ENCODE assay signal across 8 cellular contexts in genomic region chr15:64045774-64046346, GRCh38. TPM values are rescaled to one million over a fixed set of nuclear protein-coding genes. Genes with fewer than 3 reads are reported as not detected.
A peak's percentile ranks its signal among the peaks of the same experiment; 100 is the strongest.
DNase-seq lines count a peak whose midpoint lies in the region; FAIRE-seq and TF ChIP-seq lines count a peak whose summit lies in the region.

No MANE protein-coding gene starts in this region.

- H3K4me2 ChIP-seq in astrocyte (ENCODE audit: low read length), result peak overlapping the region; percentile 90

- POLR2A ChIA-PET in activated CD4-positive, alpha-beta T cell treated with anti-CD3 and anti-CD28 coated beads, Interleukin-2, amount 10 ng/mL, durations not matched to agents 7 days and 5 days (lab: Charles Lee), result interaction anchor here (0.6 kb wide), 1 partner anchor 35 kb away, joined by 3 read pairs; no protein-coding TSS in a partner anchor

- H3K79me2 ChIP-seq in astrocyte (ENCODE audit: insufficient read depth, low read length), result no peaks in the 10 kb centered on the region

- H3K4me3 Mint-ChIP-seq in activated CD4-positive, alpha-beta T cell treated with anti-CD3 and anti-CD28 coated beads, Interleukin-2, amount 10 ng/mL, durations not matched to agents 7 days and 5 days, result peak overlapping the region; percentile 55
- peak overlapping the region; percentile 71 for H3K4me3 Mint-ChIP-seq in astrocyte (ENCODE audit: unreplicated experiment)

- TF ChIP-seq CTCF in astrocyte (IDR thresholded peaks at IDR 0.05; ENCODE audit: insufficient read depth, low read depth, low read length) (no peak), stomach (IDR thresholded peaks at IDR 0.05) (no peak)

- intact Hi-C loops in stomach (cut with DNase I; ENCODE audit: low total_unique reads), result loop anchor here (5.0 kb wide), 1 partner anchor 99 kb away; no protein-coding TSS in a partner anchor

- WGBS in stomach, 5 donors, result 14 to 88% (median 17%) methylated on average over 4 to 57 of the region's 57 CpGs

- no peaks in the 10 kb centered on the region for H3K36me3 Mint-ChIP-seq in activated CD4-positive, alpha-beta T cell treated with anti-CD3 and anti-CD28 coated beads, Interleukin-2, amount 10 ng/mL, durations not matched to agents 7 days and 5 days (ENCODE audit: low read depth)
- H3K36me3 Mint-ChIP-seq in astrocyte (ENCODE audit: low read depth, unreplicated experiment), result peaks cover 2% of the 10 kb centered on the region

- DNase-seq in activated CD4-positive, alpha-beta T cell treated with anti-CD3 and anti-CD28 coated beads, Interleukin-2, amount 10 ng/mL, durations not matched to agents 7 days and 5 days, result peak; percentile 27
- DNase-seq in activated CD4-positive, alpha-beta T cell treated with anti-CD3 and anti-CD28 coated beads for 4 hours, result no peak
- DNase-seq in HK-2 (ENCODE audit: unreplicated experiment) (peak; percentile 10), astrocyte (ENCODE audit: low read depth) (no peak), iris pigment epithelial cell (ENCODE audit: low read depth) (peak; percentile 13), stomach (peak; percentile 27), COLO829 (ENCODE audit: low spot score) (no peak), NCI-H2107 (lab: John Stamatoyannopoulos, UW) (no peak)

- H4K20me1 ChIP-seq in astrocyte (ENCODE audit: insufficient read depth, low read length), result no peaks in the 10 kb centered on the region

- H3K4me1 ChIP-seq in astrocyte (ENCODE audit: insufficient read depth, low read length) (peaks cover 6% of the 10 kb centered on the region), stomach (peaks cover 21 to 51% (median 24%) of the 10 kb centered on the region in 4 donors)

- no peak overlapping the region for H3K27ac Mint-ChIP-seq in activated CD4-positive, alpha-beta T cell treated with anti-CD3 and anti-CD28 coated beads, Interleukin-2, amount 10 ng/mL, durations not matched to agents 7 days and 5 days
- no peak overlapping the region for H3K27ac Mint-ChIP-seq in astrocyte (ENCODE audit: unreplicated experiment)

- H3K27ac ChIP-seq in astrocyte (ENCODE audit: low read depth, low read length) (no peak overlapping the region), stomach (peak overlapping the region; percentile 16 to 83 (median 68))

- peak overlapping the region; percentile 68 for H3K9ac ChIP-seq in astrocyte (ENCODE audit: low read length)

- CTCF ChIA-PET in activated CD4-positive, alpha-beta T cell treated with anti-CD3 and anti-CD28 coated beads, Interleukin-2, amount 10 ng/mL, durations not matched to agents 7 days and 5 days (lab: Charles Lee), result interaction anchor here (0.6 to 13.4 kb wide), 35 partner anchors 9 to 985 kb away, joined by 3 to 87 read pairs (median 5); partner anchors contain the start of gene CIAO2A

- H3K9me3 Mint-ChIP-seq in activated CD4-positive, alpha-beta T cell treated with anti-CD3 and anti-CD28 coated beads, Interleukin-2, amount 10 ng/mL, durations not matched to agents 7 days and 5 days, result no peaks in the 10 kb centered on the region
- peaks cover 4% of the 10 kb centered on the region for H3K9me3 Mint-ChIP-seq in astrocyte (ENCODE audit: unreplicated experiment)

- H3K9me3 ChIP-seq in astrocyte (ENCODE audit: insufficient read depth, low read depth, low read length) (no peaks in the 10 kb centered on the region), stomach (no peaks in the 10 kb centered on the region)

- H3K4me1 Mint-ChIP-seq in activated CD4-positive, alpha-beta T cell treated with anti-CD3 and anti-CD28 coated beads, Interleukin-2, amount 10 ng/mL, durations not matched to agents 7 days and 5 days, result peaks cover 12% of the 10 kb centered on the region
- H3K4me1 Mint-ChIP-seq in astrocyte (ENCODE audit: low read depth, unreplicated experiment), result peaks cover 12% of the 10 kb centered on the region

- H3K36me3 ChIP-seq in astrocyte (ENCODE audit: insufficient read depth, low read length) (no peaks in the 10 kb centered on the region), stomach (no peaks in the 10 kb centered on the region)

- H3K4me3 ChIP-seq in astrocyte (ENCODE audit: insufficient read depth, low read depth, low read length), result peak overlapping the region; percentile 62
- H3K4me3 ChIP-seq in stomach, result peak overlapping the region; percentile 57 to 78 (median 62)

- TF ChIP-seq POLR2A in stomach (IDR thresholded peaks at IDR 0.05), result no peak

- no peak for FAIRE-seq in astrocyte (lab: Jason Lieb, UNC)

- H3K27me3 ChIP-seq in astrocyte (ENCODE audit: insufficient read depth, low read length) (peaks cover 7% of the 10 kb centered on the region), stomach (peaks cover 0 to 5% (median 0%) of the 10 kb centered on the region in 3 donors)

- TF ChIP-seq EP300 in stomach (IDR thresholded peaks at IDR 0.05), result no peak

- peak overlapping the region; percentile 58 for H2AFZ ChIP-seq in astrocyte (ENCODE audit: low read depth, low read length)

- peaks cover 38% of the 10 kb centered on the region for H3K27me3 Mint-ChIP-seq in activated CD4-positive, alpha-beta T cell treated with anti-CD3 and anti-CD28 coated beads, Interleukin-2, amount 10 ng/mL, durations not matched to agents 7 days and 5 days
- peaks cover 72% of the 10 kb centered on the region for H3K27me3 Mint-ChIP-seq in astrocyte (ENCODE audit: low read depth, unreplicated experiment)

RNA-seq across cellular contexts. Expression of gene DAPK2, which starts 0.4 kb away (rescaled TPM):
- under 1 TPM; 0.83 to 0.87 TPM for total RNA-seq in activated CD4-positive, alpha-beta T cell treated with anti-CD3 and anti-CD28 coated beads, Interleukin-2, amount 10 ng/mL, durations not matched to agents 7 days and 5 days
- total RNA-seq in astrocyte, result 0.52 and 0.60 TPM in 2 replicates
- 100 to 1,000 TPM in 1 of 5 donors, 10 to 100 TPM in 3, 1 to 10 TPM in 1; 9.0 to 178 (median 16.8) TPM for total RNA-seq in stomach
- polyA plus RNA-seq in stomach, result 10 to 100 TPM in 1 of 3 donors, 1 to 10 TPM in 2; 5.2 to 29.3 (median 5.3) TPM

RNA-seq across cellular contexts. Expression of gene CIAO2A, which starts 47.8 kb away (rescaled TPM):
- total RNA-seq in activated CD4-positive, alpha-beta T cell treated with anti-CD3 and anti-CD28 coated beads, Interleukin-2, amount 10 ng/mL, durations not matched to agents 7 days and 5 days, result 10 to 100 TPM; 67.3 to 77.7 TPM
- total RNA-seq in astrocyte (51.2 and 53.4 TPM in 2 replicates), stomach (100 to 1,000 TPM in 3 of 5 donors, 10 to 100 TPM in 2; 27.2 to 425 (median 107) TPM)
- 100 to 1,000 TPM in 2 of 3 donors, 10 to 100 TPM in 1; 58.8 to 158 (median 155) TPM for polyA plus RNA-seq in stomach

RNA-seq across cellular contexts. Expression of gene SNX1, which starts 49.9 kb away (rescaled TPM):
- 100 to 1,000 TPM; 122 to 125 TPM for total RNA-seq in activated CD4-positive, alpha-beta T cell treated with anti-CD3 and anti-CD28 coated beads, Interleukin-2, amount 10 ng/mL, durations not matched to agents 7 days and 5 days
- total RNA-seq in astrocyte (87.7 and 89.3 TPM in 2 replicates), stomach (100 to 1,000 TPM in 1 of 5 donors, 10 to 100 TPM in 4; 61.2 to 119 (median 64.8) TPM)
- polyA plus RNA-seq in stomach, result 10 to 100 TPM; 38.8 to 62.3 (median 57.5) TPM

Comparison
In these comparisons a context has a peak if more than half of its experiments do, and no peak if none do; other contexts are left out.
1. DNase-seq: peak in activated CD4-positive, alpha-beta T cell treated with anti-CD3 and anti-CD28 coated beads, Interleukin-2, amount 10 ng/mL, durations not matched to agents 7 days and 5 days (single experiment), HK-2 (single experiment), iris pigment epithelial cell (single experiment) and stomach (single experiment); none in activated CD4-positive, alpha-beta T cell treated with anti-CD3 and anti-CD28 coated beads for 4 hours (0 of 2), astrocyte (single experiment), COLO829 (single experiment) and NCI-H2107 (single experiment).